In the genomic region with DNA sequence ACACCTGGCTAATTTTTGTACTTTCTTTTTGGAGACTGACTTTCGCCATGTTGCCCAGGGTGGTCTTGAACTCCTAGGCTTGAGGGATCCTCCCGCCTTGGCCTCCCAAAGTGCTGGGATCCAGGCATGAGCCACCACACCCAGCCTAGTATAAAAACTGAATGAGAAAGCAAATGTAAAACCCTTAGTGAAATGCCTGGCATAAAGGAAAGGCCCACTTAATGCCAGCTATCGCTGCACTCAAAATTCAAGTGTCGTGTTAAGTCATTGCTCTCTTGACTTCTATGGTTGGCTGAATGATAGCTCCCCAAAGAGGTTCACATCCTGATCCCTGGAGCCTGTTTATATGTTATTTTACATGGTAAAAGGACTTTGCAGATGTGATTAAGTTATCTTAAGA, we compare ENCODE assay signal across 17 cellular contexts.
"Had no signal": no experiment of that assay in that cellular context is flagged by ENCODE, and none has a peak within 500 bp of the region (broad histone marks: within the 10 kb centered on the region; RNA-seq: fewer than 3 reads in every experiment).

No MANE protein-coding gene starts in this region.

- H3K9me3 ChIP-seq: gastroesophageal sphincter, neutrophil, psoas muscle, spleen, thoracic aorta, transverse colon had no signal

- DNase-seq: effector memory CD4-positive, alpha-beta T cell; glutamatergic neuron; islet precursor cell; mesendoderm; naive thymus-derived CD8-positive, alpha-beta T cell; psoas muscle; retina; spleen; stimulated activated CD4-positive, alpha-beta T cell treated with anti-CD3 and anti-CD28 coated beads, Interleukin-2, amount 100 ng/mL, for 24 hours; stimulated activated CD4-positive, alpha-beta T cell treated with anti-CD3 and anti-CD28 coated beads, Interleukin-4, amount 100 ng/mL, for 4 hours; stimulated activated naive B cell treated with anti-CD40 and anti-IgM and Interleukin-4, amounts not matched to agents 10 μg/mL and 1 μg/mL and 100 μg/mL, for 72 hours; stimulated activated naive CD8-positive, alpha-beta T cell treated with anti-CD3 and anti-CD28 coated beads, Interleukin-15, amount 100 ng/mL, for 72 hours; substantia nigra; transverse colon had no signal

- H3K4me3 ChIP-seq: gastroesophageal sphincter, psoas muscle, spleen, thoracic aorta, transverse colon had no signal

- H3K27me3 ChIP-seq: gastroesophageal sphincter, neutrophil, spleen, transverse colon had no signal

- H3K27ac ChIP-seq: neutrophil, psoas muscle, spleen, transverse colon had no signal

- H3K4me1 ChIP-seq: spleen had no signal

- H3K36me3 ChIP-seq: gastroesophageal sphincter, neutrophil, spleen, thoracic aorta, transverse colon had no signal
